ENCODE assay signal across 12 cellular contexts in genomic region chr3:51686056-51686455, GRCh38. TPM values are rescaled to one million over a fixed set of nuclear protein-coding genes. Genes with fewer than 3 reads are reported as not detected.
A peak's percentile ranks its signal among the peaks of the same experiment; 100 is the strongest.
DNase-seq lines count a peak whose midpoint lies in the region; ATAC-seq and TF ChIP-seq lines count a peak whose summit lies in the region.
"Had no signal": no experiment of that assay in that cellular context is flagged by ENCODE, and none has a peak within 500 bp of the region (broad histone marks: within the 10 kb centered on the region; RNA-seq: fewer than 3 reads in every experiment).

No MANE protein-coding gene starts in this region.

- H3K27ac ChIP-seq in liver (ENCODE audit: low read depth in 1 of 2, low read length in 2 of 2): peak overlapping the region; percentile 0 to 52
- no peak overlapping the region for H3K27ac ChIP-seq in right lobe of liver
- peak overlapping the region; percentile 40 for H3K27ac ChIP-seq in colonic mucosa
- peak overlapping the region; percentile 66 to 69 for H3K27ac ChIP-seq in uterus
- H3K27ac ChIP-seq in H9 (ENCODE audit: insufficient read length, low read depth, low read length): no peak overlapping the region
- H3K27ac ChIP-seq: C4-2B, SK-N-MC had no signal

- H3K4me1 ChIP-seq in liver (ENCODE audit: control insufficient read depth in 4 of 4, insufficient read depth in 4 of 4, low read length in 3 of 4): peaks cover 4 to 13% (median 10%) of the 10 kb centered on the region in 4 donors
- H3K4me1 ChIP-seq in right lobe of liver: peaks cover 0 to 9% (median 5%) of the 10 kb centered on the region in 4 donors
- H3K4me1 ChIP-seq in colonic mucosa: peaks cover 9% of the 10 kb centered on the region
- H3K4me1 ChIP-seq in uterus: no peaks in the 10 kb centered on the region
- no peaks in the 10 kb centered on the region; the same call in 1 of the 2 replicates for H3K4me1 ChIP-seq in H9 (ENCODE audit: insufficient read depth, low read length)

- no peak overlapping the region for H2BK15ac ChIP-seq in H9 (ENCODE audit: low read depth, low read length)

- H3K4me3 Mint-ChIP-seq in nephron: no peak overlapping the region
- H3K4me3 Mint-ChIP-seq in H9: no peak overlapping the region

- no peaks in the 10 kb centered on the region for H4K20me1 ChIP-seq in H9 (ENCODE audit: control insufficient read depth, insufficient read depth, insufficient read length)

- TF ChIP-seq POLR2A in right lobe of liver (IDR thresholded peaks at IDR 0.05) (no peak), uterus (IDR thresholded peaks at IDR 0.05) (no peak)

- ATAC-seq in right lobe of liver: no peak

- no peak overlapping the region for H3K56ac ChIP-seq in H9 (ENCODE audit: insufficient read length, low read depth, low read length)

- no peak overlapping the region for H3K4me3 ChIP-seq in liver (ENCODE audit: low read depth in 1 of 3, low read length in 3 of 3)
- no peak overlapping the region for H3K4me3 ChIP-seq in right lobe of liver
- H3K4me3 ChIP-seq in colonic mucosa: no peak overlapping the region
- no peak overlapping the region for H3K4me3 ChIP-seq in uterus
- H3K4me3 ChIP-seq: K562, SK-N-MC had no signal

- H3K4ac ChIP-seq in H9 (ENCODE audit: low read depth, low read length): no peak overlapping the region

- H3K27me3 Mint-ChIP-seq in nephron (ENCODE audit: low read depth): no peaks in the 10 kb centered on the region
- no peaks in the 10 kb centered on the region; the same call in 1 of the 2 replicates for H3K27me3 Mint-ChIP-seq in H9 (ENCODE audit: low read depth)

- H3K27ac Mint-ChIP-seq in nephron (peak overlapping the region; percentile 19 to 57 (median 48)), H9 (peak overlapping the region in 1 of 3 experiments; percentile 95; a peak in 2 of 7 replicates)

- 86% methylated on average over 4 of the region's 4 CpGs for WGBS in liver
- 81% methylated on average over 4 of the region's 4 CpGs for WGBS in right lobe of liver (ENCODE audit: insufficient coverage, low coverage, low lambda C conversion rate, missing lambda C conversion rate)
- WGBS in H9 (ENCODE audit: extremely low coverage, insufficient read length, low lambda C conversion rate): no CpG with 5 or more reads among the region's 4 CpGs

- no peak overlapping the region for H4K91ac ChIP-seq in H9 (ENCODE audit: insufficient read length, low read depth, low read length)

- H3K9ac ChIP-seq in liver (ENCODE audit: low read depth in 1 of 2, low read length in 2 of 2) (no peak overlapping the region), colonic mucosa (ENCODE audit: low read depth in 2 of 2, low read length in 2 of 2) (no peak overlapping the region), H9 (ENCODE audit: extremely low read depth, insufficient read length, low read length) (no peak overlapping the region)

- H3K23ac ChIP-seq in H9 (ENCODE audit: insufficient read length, low read depth, low read length): no peak overlapping the region

- H3K79me2 ChIP-seq in H9 (ENCODE audit: insufficient read depth, low read length): no peaks in the 10 kb centered on the region

- H2BK120ac ChIP-seq in H9 (ENCODE audit: low read depth, low read length, poor library complexity, severe bottlenecking): no peak overlapping the region

- no peak overlapping the region for H4K5ac ChIP-seq in H9 (ENCODE audit: insufficient read length, low read depth, low read length)

- no peaks in the 10 kb centered on the region for H3K9me3 Mint-ChIP-seq in nephron
- H3K9me3 Mint-ChIP-seq in H9: no peaks in the 10 kb centered on the region

- no peak for TF ChIP-seq RAD21 in liver (IDR thresholded peaks at IDR 0.05)

- TF ChIP-seq CTCF in liver (IDR thresholded peaks at IDR 0.05; ENCODE audit: low read depth, low read length, missing input control) (no peak), right lobe of liver (IDR thresholded peaks at IDR 0.05) (no peak), colonic mucosa (IDR thresholded peaks at IDR 0.05) (no peak), nephron (IDR thresholded peaks at IDR 0.05; ENCODE audit: unreplicated experiment in 3 of 3) (no peak), uterus (IDR thresholded peaks at IDR 0.05) (no peak), H9 (conservative IDR thresholded peaks at IDR 0.05) (no peak)

- H3K9me3 ChIP-seq in liver (ENCODE audit: control insufficient read depth in 4 of 4, low read length in 3 of 4) (no peaks in the 10 kb centered on the region), right lobe of liver (no peaks in the 10 kb centered on the region), colonic mucosa (no peaks in the 10 kb centered on the region), uterus (no peaks in the 10 kb centered on the region), H9 (ENCODE audit: control insufficient read depth, low read depth, low read length) (no peaks in the 10 kb centered on the region)

- H2AFZ ChIP-seq in H9 (ENCODE audit: low read length): no peak overlapping the region

- H3K27me3 ChIP-seq in liver (ENCODE audit: control insufficient read depth in 4 of 4, insufficient read depth in 4 of 4, low read length in 3 of 4) (no peaks in the 10 kb centered on the region), right lobe of liver (no peaks in the 10 kb centered on the region), colonic mucosa (no peaks in the 10 kb centered on the region), uterus (no peaks in the 10 kb centered on the region), H9 (ENCODE audit: insufficient read depth, low read length) (no peaks in the 10 kb centered on the region)

- no peak overlapping the region for H2BK12ac ChIP-seq in H9 (ENCODE audit: insufficient read length, low read depth, low read length)

- intact Hi-C loops in right lobe of liver (cut with DNase I) (no loop called here), colonic mucosa (cut with DNase I) (no loop called here), uterus (cut with DNase I; ENCODE audit: low total_unique reads) (no loop called here)

- no peak overlapping the region for H2BK5ac ChIP-seq in H9 (ENCODE audit: insufficient read length, low read length)

- H2AK5ac ChIP-seq in H9 (ENCODE audit: insufficient read length, low read length): no peak overlapping the region

- H3K36me3 ChIP-seq in liver (ENCODE audit: control insufficient read depth in 4 of 4, insufficient read depth in 3 of 4, low read depth in 1 of 4, low read length in 3 of 4) (peaks cover 2 to 49% (median 20%) of the 10 kb centered on the region in 4 donors), right lobe of liver (peaks cover 0 to 33% (median 7%) of the 10 kb centered on the region in 4 donors), colonic mucosa (no peaks in the 10 kb centered on the region), uterus (no peaks in the 10 kb centered on the region)

- DNase-seq in right lobe of liver: no peak
- no peak for DNase-seq in colonic mucosa
- no peak for DNase-seq in uterus
- no peak for DNase-seq in H9
- no peak for DNase-seq in C1 segment of cervical spinal cord (lab: John Stamatoyannopoulos, UW)
- no peak for DNase-seq in OCI-M1 (lab: John Stamatoyannopoulos, UW)
- DNase-seq: NCI-H2171 treated with DMSO at 0.1 percent for 48 hours had no signal

- no peak overlapping the region for H3K18ac ChIP-seq in H9 (ENCODE audit: insufficient read length, low read depth, low read length)

- H3K4me2 ChIP-seq in H9 (ENCODE audit: insufficient read depth, insufficient read length, low read length): no peak overlapping the region

- H3T11ph ChIP-seq in H9 (ENCODE audit: low read length): no peak overlapping the region

- H3K4me1 Mint-ChIP-seq in nephron (peaks cover 38% of the 10 kb centered on the region), H9 (peaks cover 20 to 21% of the 10 kb centered on the region in 2 experiments)

- no peaks in the 10 kb centered on the region for H3K79me1 ChIP-seq in H9 (ENCODE audit: insufficient read depth, low read depth, low read length, poor library complexity, severe bottlenecking)

- no peak overlapping the region for H4K8ac ChIP-seq in H9 (replicated peaks; ENCODE audit: insufficient read length, low read depth, low read length)

- no peak overlapping the region for H2BK20ac ChIP-seq in H9 (ENCODE audit: low read depth, low read length, poor library complexity, severe bottlenecking)

- H3K23me2 ChIP-seq in H9 (ENCODE audit: insufficient read length, low read depth, low read length, poor library complexity, severe bottlenecking): no peaks in the 10 kb centered on the region

- peaks cover 22% of the 10 kb centered on the region for H3K36me3 Mint-ChIP-seq in nephron (ENCODE audit: low read depth)
- peaks cover 0 to 11% (median 0%) of the 10 kb centered on the region in 3 experiments; a peak in 3 of 7 replicates for H3K36me3 Mint-ChIP-seq in H9 (ENCODE audit: insufficient read depth in 1 of 3, low read depth in 3 of 3)

- no peak overlapping the region for H3K14ac ChIP-seq in H9 (ENCODE audit: insufficient read depth, low read length)

TF ChIP-seq in liver, 16 proteins besides CTCF, POLR2A, EP300 and RAD21:
- TF ChIP-seq GABPA (IDR thresholded peaks at IDR 0.05 in 1 of 2, conservative IDR thresholded peaks at IDR 0.05 in 1 of 2): no peak
- TF ChIP-seq RXRA (IDR thresholded peaks at IDR 0.05): no peak

RNA-seq across cellular contexts. Expression of gene TEX264, which starts 15.0 kb away (rescaled TPM):
- total RNA-seq in liver (10 to 100 TPM; 21.2 to 31.2 TPM), right lobe of liver (10 to 100 TPM; 26.5 to 67.0 (median 40.8) TPM), colonic mucosa (10 to 100 TPM; 54.0 to 92.3 TPM), uterus (10 to 100 TPM; 35.3 to 74.8 (median 48.8) TPM), H9 (2021) (15.0 and 17.3 TPM in 2 replicates)
- polyA plus RNA-seq in liver: 10 to 100 TPM; 40.0 to 48.4 TPM

RNA-seq across cellular contexts. Expression of gene GRM2, which starts 20.8 kb away (rescaled TPM):
- total RNA-seq in liver (under 1 TPM in 1 of 2 donors, not detected in 1; 0.08 TPM), right lobe of liver (1 to 10 TPM in 1 of 6 experiments, not detected in 5; 1.2 TPM), colonic mucosa (under 1 TPM in 1 of 2 donors, not detected in 1; 0.12 TPM), uterus (1 to 10 TPM in 1 of 4 donors, under 1 TPM in 2, not detected in 1; 0.30 to 1.8 (median 0.48) TPM), H9 (2021) (1.5 and 1.9 TPM in 2 replicates)
- under 1 TPM in 1 of 2 donors, not detected in 1; 0.02 TPM for polyA plus RNA-seq in liver
- total RNA-seq: K562 had no signal
- polyA plus RNA-seq: K562 had no signal

Comparison
In these comparisons a context has a peak if more than half of its experiments do, and no peak if none do; other contexts are left out.
1. H3K27ac ChIP-seq: peak in liver (2 of 2), colonic mucosa (single experiment) and uterus (2 of 2); none in right lobe of liver (0 of 3) and H9 (single experiment).